ENCODE assay signal across 25 cellular contexts in the genomic region with DNA sequence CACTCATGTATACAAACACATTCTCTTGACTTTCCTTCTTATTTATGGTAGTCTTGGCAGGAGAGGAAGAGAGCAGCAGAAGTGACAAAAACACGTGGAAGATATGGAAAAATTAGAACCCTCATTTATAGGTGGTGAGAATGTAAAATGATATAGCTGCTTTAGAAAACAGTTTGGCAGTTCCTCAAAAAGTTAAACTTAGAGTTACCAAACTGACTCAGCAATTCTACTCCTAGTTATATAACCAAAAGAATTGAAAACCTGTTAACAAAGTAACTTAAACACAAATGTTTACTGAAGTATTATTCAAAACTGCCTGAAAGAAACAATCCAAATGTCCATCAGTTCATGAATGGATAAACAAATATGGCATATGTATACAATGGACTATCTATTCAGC. TPM values are rescaled to one million over a fixed set of nuclear protein-coding genes. Genes with fewer than 3 reads are reported as not detected.
DNase-seq lines count a peak whose midpoint lies in the region; ATAC-seq, FAIRE-seq and TF ChIP-seq lines count a peak whose summit lies in the region.
"Had no signal": no experiment of that assay in that cellular context is flagged by ENCODE, and none has a peak within 500 bp of the region (broad histone marks: within the 10 kb centered on the region; RNA-seq: fewer than 3 reads in every experiment).

No MANE protein-coding gene starts in this region.

- H3K36me3 ChIP-seq in Karpas-422 (ENCODE audit: insufficient read depth, low read length): peaks cover 3% of the 10 kb centered on the region; the same call in 1 of the 2 replicates
- H3K36me3 ChIP-seq in SK-N-MC (ENCODE audit: insufficient read depth, low read length): peaks cover 6% of the 10 kb centered on the region; the same call in 1 of the 2 replicates
- H3K36me3 ChIP-seq: vagina had no signal

- no peaks in the 10 kb centered on the region for H3K27me3 ChIP-seq in Karpas-422 (ENCODE audit: low read length)
- H3K27me3 ChIP-seq: heart left ventricle, suprapubic skin, vagina had no signal

- no peaks in the 10 kb centered on the region; the same call in 1 of the 2 replicates for H3K9me2 ChIP-seq in Karpas-422 (replicated peaks; ENCODE audit: insufficient read depth, low read length)

- FAIRE-seq in D721Med (lab: Jason Lieb, UNC): peak; percentile 51

- H2AFZ ChIP-seq in Karpas-422 (ENCODE audit: low read length): no peak overlapping the region
- H2AFZ ChIP-seq: GM23248 had no signal

- no peak for TF ChIP-seq CTCF in D721Med (IDR thresholded peaks at IDR 0.05; ENCODE audit: insufficient read depth, missing control alignments)

- peak overlapping the region in 8 of 10 donors; percentile 10 to 80 (median 58) for H3K27ac Mint-ChIP-seq in naive thymus-derived CD8-positive, alpha-beta T cell
- H3K27ac Mint-ChIP-seq: activated T-helper 2 cell treated with anti-CD3 and anti-CD28 coated beads, Interferon-gamma antibody, Interleukin-2, Interleukin-4, amounts not matched to agents 10 μg/mL and 5 μg/mL and 100 μg/mL, durations not matched to agents 14 hours and 24 hours and 36 hours; T-helper 2 cell treated with Interferon-gamma antibody and Interleukin-4, amounts not matched to agents 5 μg/mL and 100 μg/mL, for 36 hours; WTC11 had no signal

- peaks cover 0 to 79% (median 25%) of the 10 kb centered on the region in 3 donors for H3K36me3 Mint-ChIP-seq in naive thymus-derived CD8-positive, alpha-beta T cell
- H3K36me3 Mint-ChIP-seq: WTC11 had no signal

- intact Hi-C loops in Right ventricle myocardium inferior (cut with DNase I): no loop called here

- no peak overlapping the region for H3K9ac ChIP-seq in Karpas-422 (ENCODE audit: low read length)
- no peak overlapping the region for H3K9ac ChIP-seq in SK-N-MC (ENCODE audit: insufficient read length)
- H3K9ac ChIP-seq: GM23248 had no signal

- H3K27ac ChIP-seq in Karpas-422 (ENCODE audit: low read length) (0 out of 2 replicates have a peak overlapping the region, but pooled peaks have one; percentile 10), SK-N-MC (0 out of 2 replicates have a peak overlapping the region, but pooled peaks have one; percentile 49), caudate nucleus (ENCODE audit: low read depth, low read length) (no peak overlapping the region)
- H3K27ac ChIP-seq: GM23248, heart left ventricle, skin epidermis, suprapubic skin, vagina had no signal

- ATAC-seq in naive thymus-derived CD8-positive, alpha-beta T cell: no peak
- ATAC-seq in Right ventricle myocardium inferior (no peak), HG03097 (IDR thresholded peaks at IDR 0.05; ENCODE audit: low FRiP score, unreplicated experiment) (no peak)
- ATAC-seq: heart left ventricle, left cardiac atrium, WTC11 had no signal

- no peaks in the 10 kb centered on the region for H3K9me3 Mint-ChIP-seq in naive thymus-derived CD8-positive, alpha-beta T cell
- H3K9me3 Mint-ChIP-seq: activated T-helper 2 cell treated with anti-CD3 and anti-CD28 coated beads, Interferon-gamma antibody, Interleukin-2, Interleukin-4, amounts not matched to agents 10 μg/mL and 5 μg/mL and 100 μg/mL, durations not matched to agents 14 hours and 24 hours and 36 hours; T-helper 2 cell treated with Interferon-gamma antibody and Interleukin-4, amounts not matched to agents 5 μg/mL and 100 μg/mL, for 36 hours; WTC11 had no signal

- H3K4me3 Mint-ChIP-seq in naive thymus-derived CD8-positive, alpha-beta T cell: no peak overlapping the region
- H3K4me3 Mint-ChIP-seq: T-helper 2 cell treated with Interferon-gamma antibody and Interleukin-4, amounts not matched to agents 5 μg/mL and 100 μg/mL, for 36 hours; WTC11 had no signal

- DNase-seq in D721Med (ENCODE audit: insufficient read length, low spot score) (no peak), Karpas-422 (no peak), SK-N-MC (ENCODE audit: low read depth, low spot score) (no peak), Right ventricle myocardium inferior (ENCODE audit: missing footprints) (no peak), caudate nucleus (lab: John Stamatoyannopoulos, UW) (no peak), NCI-H2171 (lab: John Stamatoyannopoulos, UW) (no peak)
- no peak for DNase-seq in naive thymus-derived CD8-positive, alpha-beta T cell
- DNase-seq: C1 segment of cervical spinal cord, cerebellar nuclear complex, EL, GM23248, heart left ventricle, KG1, left cardiac atrium, mammary epithelial cell, NCI-H1092, NCI-H1930, NCI-H226 had no signal

- peaks cover 16% of the 10 kb centered on the region for H3K4me1 ChIP-seq in Karpas-422 (ENCODE audit: low read length)
- H3K4me1 ChIP-seq: suprapubic skin, vagina had no signal

- H3K79me2 ChIP-seq in Karpas-422 (ENCODE audit: low read length): peaks cover 9% of the 10 kb centered on the region; the same call in 1 of the 2 replicates

- POLR2A ChIA-PET in naive thymus-derived CD8-positive, alpha-beta T cell (lab: Charles Lee): no interaction called here

- no peak overlapping the region for H3K4me2 ChIP-seq in Karpas-422 (ENCODE audit: low read depth, low read length, poor library complexity, severe bottlenecking)

- no peaks in the 10 kb centered on the region for H4K20me1 ChIP-seq in Karpas-422 (ENCODE audit: insufficient read depth, low read depth, low read length)

- H3K4me1 Mint-ChIP-seq in naive thymus-derived CD8-positive, alpha-beta T cell: peaks cover 20 to 65% (median 60%) of the 10 kb centered on the region in 4 donors
- H3K4me1 Mint-ChIP-seq: WTC11 had no signal

- no peak overlapping the region for H3K4me3 ChIP-seq in Karpas-422 (ENCODE audit: low read length)
- no peak overlapping the region for H3K4me3 ChIP-seq in SK-N-MC
- H3K4me3 ChIP-seq: GM23248, heart left ventricle, skin epidermis, suprapubic skin, vagina had no signal

- H3K9me3 ChIP-seq in Karpas-422 (ENCODE audit: low read length) (no peaks in the 10 kb centered on the region), SK-N-MC (ENCODE audit: low read depth, low read length) (no peaks in the 10 kb centered on the region)
- H3K9me3 ChIP-seq: heart left ventricle, suprapubic skin, vagina had no signal

- H3K27me3 Mint-ChIP-seq in naive thymus-derived CD8-positive, alpha-beta T cell: no peaks in the 10 kb centered on the region

RNA-seq across cellular contexts. Expression of gene NUCB2, which starts 16.8 kb away (rescaled TPM):
- 64.3 and 87.9 TPM in 2 replicates for total RNA-seq in Karpas-422 (2014; rRNA removed; shearing (Covaris generic); ENCODE audit: low replicate concordance)
- 100 to 1,000 TPM; 211 to 232 TPM for total RNA-seq in naive thymus-derived CD8-positive, alpha-beta T cell
- 100 to 1,000 TPM; 449 to 487 (median 476) TPM for polyA plus RNA-seq in naive thymus-derived CD8-positive, alpha-beta T cell
- 111 TPM for total RNA-seq in Right ventricle myocardium inferior

RNA-seq across cellular contexts. Expression of gene NCR3LG1, which starts 58.3 kb away (rescaled TPM):
- total RNA-seq in Karpas-422 (2014; rRNA removed; shearing (Covaris generic); ENCODE audit: low replicate concordance): 26.4 and 38.6 TPM in 2 replicates
- total RNA-seq in naive thymus-derived CD8-positive, alpha-beta T cell: 1 to 10 TPM; 5.5 to 5.7 TPM
- polyA plus RNA-seq in naive thymus-derived CD8-positive, alpha-beta T cell: under 1 TPM; 0.03 to 0.28 (median 0.21) TPM
- total RNA-seq in Right ventricle myocardium inferior: 0.73 TPM
